In the genomic region with DNA sequence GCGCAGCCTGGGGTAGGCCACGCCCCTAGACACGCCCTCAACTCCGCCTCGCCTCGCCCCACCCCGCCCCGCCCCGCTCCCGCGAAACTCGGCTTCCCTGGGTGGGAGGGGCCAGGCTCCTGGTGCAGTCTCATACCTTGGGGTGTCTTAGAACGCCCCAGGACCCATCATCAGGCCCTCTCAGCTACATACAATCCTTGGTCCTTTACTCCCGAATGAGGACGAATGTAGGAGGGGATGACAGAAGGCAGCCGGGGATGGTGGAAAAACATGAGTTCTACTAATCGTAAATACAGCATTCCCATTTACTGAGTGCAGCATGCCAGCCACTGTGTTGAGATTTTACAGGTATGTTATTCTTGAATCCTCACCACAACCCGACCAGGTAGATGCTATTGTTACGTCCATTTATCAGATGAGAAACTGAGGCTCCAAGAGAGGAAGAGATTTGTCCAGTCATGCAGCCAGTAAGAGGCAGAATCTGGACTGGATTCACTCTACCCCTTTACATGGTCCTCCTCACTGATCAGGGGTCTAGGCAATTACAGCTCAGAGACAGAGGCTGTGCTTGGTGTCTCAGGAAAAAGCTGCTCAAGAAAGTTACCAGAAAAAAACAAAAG, we compare ENCODE assay signal across 8 cellular contexts. TPM values are rescaled to one million over a fixed set of nuclear protein-coding genes. Genes with fewer than 3 reads are reported as not detected.
DNase-seq lines count a peak whose midpoint lies in the region; ATAC-seq and TF ChIP-seq lines count a peak whose summit lies in the region.

No MANE protein-coding gene starts in this region.

- no peaks in the 10 kb centered on the region for H3K36me3 ChIP-seq in muscle layer of colon (ENCODE audit: insufficient read depth, low read length)

- CTCF ChIA-PET in GM10248 (lab: Yijun Ruan, JAX): interaction anchor here (1.0 to 7.6 kb wide), 10 partner anchors 8 to 149 kb away, joined by 3 to 41 read pairs (median 8); a partner anchor contains a TSS

- no peaks in the 10 kb centered on the region for H3K9me3 ChIP-seq in muscle layer of colon (ENCODE audit: low read length)

- H3K4me3 ChIP-seq in muscle layer of colon (ENCODE audit: low read depth in 1 of 2, low read length in 2 of 2): peak overlapping the region in 1 of 2 donors; percentile 21

- peak overlapping the region; percentile 84 for H3K4me3 Mint-ChIP-seq in stimulated activated naive CD8-positive, alpha-beta T cell treated with anti-CD3 and anti-CD28 coated beads, Interleukin-15, Interleukin-2, amounts not matched to agents 100 ng/mL and 50 ng/mL, for 24 hours
- peak overlapping the region; percentile 83 to 91 (median 85) for H3K4me3 Mint-ChIP-seq in brain

- no peaks in the 10 kb centered on the region for H3K27me3 Mint-ChIP-seq in stimulated activated naive CD8-positive, alpha-beta T cell treated with anti-CD3 and anti-CD28 coated beads, Interleukin-15, Interleukin-2, amounts not matched to agents 100 ng/mL and 50 ng/mL, for 24 hours
- peaks cover 8% of the 10 kb centered on the region for H3K27me3 Mint-ChIP-seq in brain

- H3K27ac Mint-ChIP-seq in stimulated activated naive CD8-positive, alpha-beta T cell treated with anti-CD3 and anti-CD28 coated beads, Interleukin-15, Interleukin-2, amounts not matched to agents 100 ng/mL and 50 ng/mL, for 24 hours: peak overlapping the region; percentile 81
- peak overlapping the region in 3 of 5 experiments; percentile 52 to 89 (median 65) for H3K27ac Mint-ChIP-seq in brain

- H3K36me3 Mint-ChIP-seq in stimulated activated naive CD8-positive, alpha-beta T cell treated with anti-CD3 and anti-CD28 coated beads, Interleukin-15, Interleukin-2, amounts not matched to agents 100 ng/mL and 50 ng/mL, for 24 hours (ENCODE audit: low read depth): peaks cover 22% of the 10 kb centered on the region
- no peaks in the 10 kb centered on the region for H3K36me3 Mint-ChIP-seq in brain

- H3K4me1 Mint-ChIP-seq in stimulated activated naive CD8-positive, alpha-beta T cell treated with anti-CD3 and anti-CD28 coated beads, Interleukin-15, Interleukin-2, amounts not matched to agents 100 ng/mL and 50 ng/mL, for 24 hours (ENCODE audit: low read depth): peaks cover 69% of the 10 kb centered on the region
- peaks cover 41% of the 10 kb centered on the region for H3K4me1 Mint-ChIP-seq in brain

- no peak overlapping the region for H3K9ac ChIP-seq in muscle layer of colon (ENCODE audit: low read length)

- POLR2A ChIA-PET in GM10248 (lab: Yijun Ruan, JAX): interaction anchor here (0.6 to 1.2 kb wide), 5 partner anchors 14 to 321 kb away, joined by 3 to 7 read pairs (median 3); a partner anchor contains a TSS

- peak overlapping the region; percentile 44 for H3K27ac ChIP-seq in muscle layer of colon (ENCODE audit: low read depth, low read length)

- no peaks in the 10 kb centered on the region for H3K9me3 Mint-ChIP-seq in stimulated activated naive CD8-positive, alpha-beta T cell treated with anti-CD3 and anti-CD28 coated beads, Interleukin-15, Interleukin-2, amounts not matched to agents 100 ng/mL and 50 ng/mL, for 24 hours
- peaks cover 0 to 8% (median 0%) of the 10 kb centered on the region in 5 experiments for H3K9me3 Mint-ChIP-seq in brain

- H3K4me1 ChIP-seq in muscle layer of colon (ENCODE audit: insufficient read depth, low read length): peaks cover 9% of the 10 kb centered on the region

- TF ChIP-seq CTCF in brain (conservative IDR thresholded peaks at IDR 0.05): no peak
- TF ChIP-seq CTCF in GM10248 (IDR thresholded peaks at IDR 0.05; ENCODE audit: control extremely low read depth, extremely low read depth, low read depth, missing control alignments): no peak

- H3K27me3 ChIP-seq in muscle layer of colon (ENCODE audit: control insufficient read depth in 1 of 2, insufficient read depth in 2 of 2, low read length in 2 of 2): no peaks in the 10 kb centered on the region

- DNase-seq in stimulated activated naive CD8-positive, alpha-beta T cell treated with anti-CD3 and anti-CD28 coated beads, Interleukin-15, Interleukin-2, amounts not matched to agents 100 U/mL and 50 U/mL, for 24 hours: no peak
- DNase-seq in stimulated activated CD4-positive, alpha-beta T cell treated with anti-CD3 and anti-CD28 coated beads, Interleukin-1b, Interleukin-23, amount 100 ng/mL, for 48 hours: no peak
- DNase-seq in NCI-H2081 treated with DMSO at 0.1 percent for 48 hours (lab: John Stamatoyannopoulos, UW) (no peak), GM10248 (ENCODE audit: extremely low spot score) (no peak)

- ATAC-seq in stimulated activated naive CD8-positive, alpha-beta T cell treated with anti-CD3 and anti-CD28 coated beads, Interleukin-15, Interleukin-2, amounts not matched to agents 100 U/mL and 50 U/mL, for 24 hours: no peak
- no peak for ATAC-seq in HG03457 (IDR thresholded peaks at IDR 0.05; ENCODE audit: unreplicated experiment)

RNA-seq across cellular contexts. Expression of a gene that starts 6.8 kb away (rescaled TPM):
- polyA plus RNA-seq in brain (ENCODE audit: insufficient read depth, low read depth, low replicate concordance): 32.2 TPM

RNA-seq across cellular contexts. Expression of a gene that starts 14.2 kb away (rescaled TPM):
- 68.6 TPM for polyA plus RNA-seq in brain (ENCODE audit: insufficient read depth, low read depth, low replicate concordance)

RNA-seq across cellular contexts. Expression of a gene that starts 31.0 kb away (rescaled TPM):
- polyA plus RNA-seq in brain (ENCODE audit: insufficient read depth, low read depth, low replicate concordance): 55.8 TPM

RNA-seq across cellular contexts. Expression of a gene that starts 36.6 kb away (rescaled TPM):
- 22.1 TPM for polyA plus RNA-seq in brain (ENCODE audit: insufficient read depth, low read depth, low replicate concordance)

RNA-seq across cellular contexts. Expression of a gene that starts 55.8 kb away (rescaled TPM):
- polyA plus RNA-seq in brain (ENCODE audit: insufficient read depth, low read depth, low replicate concordance): not detected
